ENCODE assay signal across 28 cellular contexts in genomic region chr1:176768532-176768931, GRCh38.
"Had no signal": no experiment of that assay in that cellular context is flagged by ENCODE, and none has a peak within 500 bp of the region (broad histone marks: within the 10 kb centered on the region; RNA-seq: fewer than 3 reads in every experiment).

No MANE protein-coding gene starts in this region.

- H3K27me3 ChIP-seq: neural progenitor cell, ovary, suprapubic skin, testis, tibial artery, transverse colon, upper lobe of right lung, uterus had no signal

- H3K4me1 ChIP-seq: neural progenitor cell, parathyroid adenoma, psoas muscle, spleen, suprapubic skin, testis, tibial artery, transverse colon, upper lobe of right lung, uterus had no signal

- H3K9me3 ChIP-seq: ovary, psoas muscle, spleen, suprapubic skin, testis, tibial artery, transverse colon, upper lobe of right lung, uterus had no signal

- H3K36me3 ChIP-seq: neural progenitor cell, ovary, spleen, suprapubic skin, tibial artery, transverse colon, upper lobe of right lung, uterus had no signal

- H2AFZ ChIP-seq: neural progenitor cell, parathyroid adenoma had no signal

- H3K4me3 ChIP-seq: neural progenitor cell, ovary, psoas muscle, skin epidermis, smooth muscle cell, spleen, suprapubic skin, testis, tibial artery, transverse colon, upper lobe of right lung, uterus had no signal

- DNase-seq: natural killer cell; occipital lobe; ovary; posterior cingulate gyrus; psoas muscle; right cardiac atrium; spleen; stimulated activated CD4-positive, alpha-beta T cell treated with anti-CD3 and anti-CD28 coated beads, Interleukin-12 subunit alpha, Interleukin-12 subunit beta, amount 100 ng/mL, for 4 hours; stimulated activated CD4-positive, alpha-beta T cell treated with anti-CD3 and anti-CD28 coated beads, Interleukin-1b, Interleukin-23, amount 100 ng/mL, for 48 hours; stimulated activated CD4-positive, alpha-beta T cell treated with anti-CD3 and anti-CD28 coated beads, Interleukin-4, amount 100 ng/mL, for 1 hour; stimulated activated CD4-positive, alpha-beta T cell treated with anti-CD3 and anti-CD28 coated beads, Interleukin-4, amount 100 ng/mL, for 4 hours; stimulated activated CD8-positive, alpha-beta memory T cell treated with anti-CD3 and anti-CD28 coated beads, Interleukin-4, amount 100 ng/mL, for 48 hours; stimulated activated naive CD4-positive, alpha-beta T cell; stimulated activated naive CD8-positive, alpha-beta T cell treated with anti-CD3 and anti-CD28 coated beads, Interleukin-15, amount 100 ng/mL, for 72 hours; stimulated activated naive CD8-positive, alpha-beta T cell treated with anti-CD3 and anti-CD28 coated beads, Interleukin-15, Interleukin-2, amounts not matched to agents 100 U/mL and 50 U/mL, for 24 hours; substantia nigra; testis; tibial artery; transverse colon; upper lobe of right lung; uterus had no signal

- H3K79me2 ChIP-seq: parathyroid adenoma had no signal

- H3K27ac ChIP-seq: neural progenitor cell, ovary, parathyroid adenoma, psoas muscle, skin epidermis, spleen, suprapubic skin, testis, tibial artery, transverse colon, upper lobe of right lung, uterus had no signal

- H3K9ac ChIP-seq: neural progenitor cell, parathyroid adenoma had no signal

- H3K4me2 ChIP-seq: neural progenitor cell, smooth muscle cell had no signal

- ATAC-seq: natural killer cell; psoas muscle; right cardiac atrium; sciatic nerve; stimulated activated memory B cell treated with anti-CD40 and anti-IgM and Interleukin-4, amounts not matched to agents 10 μg/mL and 1 μg/mL and 100 μg/mL, for 72 hours; stimulated activated naive CD8-positive, alpha-beta T cell treated with anti-CD3 and anti-CD28 coated beads, Interleukin-15, amount 100 ng/mL, for 72 hours; stimulated activated naive CD8-positive, alpha-beta T cell treated with anti-CD3 and anti-CD28 coated beads, Interleukin-15, Interleukin-2, amounts not matched to agents 100 U/mL and 50 U/mL, for 24 hours; upper lobe of right lung had no signal
